In genomic region chr11:128892866-128893565, GRCh38 we compare ENCODE assay signal across 1 cellular context.
TF ChIP-seq lines count a peak whose summit lies in the region.

No MANE protein-coding gene starts in this region.

TF ChIP-seq in GM23338, 12 proteins besides CTCF, POLR2A, EP300 and RAD21:
- TF ChIP-seq REST (IDR thresholded peaks at IDR 0.05; ENCODE audit: unreplicated experiment) (no peak), EZH2phosphoT487 (IDR thresholded peaks at IDR 0.05; ENCODE audit: unreplicated experiment) (no peak), ZNF331 (CRISPR knock-in tag; IDR thresholded peaks at IDR 0.05; ENCODE audit: low read depth) (no peak)
